Comparison of ENCODE assay signal across 8 cellular contexts in genomic region chr5:102223542-102224444, GRCh38.
A peak's percentile ranks its signal among the peaks of the same experiment; 100 is the strongest.
DNase-seq lines count a peak whose midpoint lies in the region; ATAC-seq and TF ChIP-seq lines count a peak whose summit lies in the region.

No MANE protein-coding gene starts in this region.

- H3K4me1 ChIP-seq in uterus: no peaks in the 10 kb centered on the region

- intact Hi-C loops in uterus (cut with DNase I; ENCODE audit: low total_unique reads): no loop called here

- H3K9me3 Mint-ChIP-seq in brain: peaks cover 9 to 22% (median 17%) of the 10 kb centered on the region in 5 experiments

- ATAC-seq in GM21619 (IDR thresholded peaks at IDR 0.05; ENCODE audit: unreplicated experiment): peak; percentile 71

- peak; percentile 66 to 82 for TF ChIP-seq CTCF in brain (conservative IDR thresholded peaks at IDR 0.05)
- TF ChIP-seq CTCF in uterus (IDR thresholded peaks at IDR 0.05): no peak

- no peak overlapping the region for H3K27ac Mint-ChIP-seq in brain

- no peak overlapping the region for H3K27ac ChIP-seq in uterus

- H3K36me3 Mint-ChIP-seq in brain: no peaks in the 10 kb centered on the region

- H3K9me3 ChIP-seq in uterus: no peaks in the 10 kb centered on the region

- H3K36me3 ChIP-seq in uterus: no peaks in the 10 kb centered on the region

- no peaks in the 10 kb centered on the region for H3K27me3 ChIP-seq in uterus

- H3K27me3 Mint-ChIP-seq in brain: peaks cover 4% of the 10 kb centered on the region

- no peak for TF ChIP-seq POLR2A in uterus (IDR thresholded peaks at IDR 0.05)

- H3K4me3 ChIP-seq in uterus: no peak overlapping the region

- H3K4me3 Mint-ChIP-seq in brain: no peak overlapping the region

- DNase-seq in GM04504 (ENCODE audit: low read depth) (peak; percentile 2), NCI-H146 treated with DMSO at 0.1 percent for 48 hours (lab: John Stamatoyannopoulos, UW; ENCODE audit: unreplicated experiment) (peak; percentile 30), myocyte (ENCODE audit: low read depth) (peak; percentile 29), uterus (no peak), retina (no peak)
- DNase-seq in stimulated activated CD4-positive, alpha-beta T cell treated with anti-CD3 and anti-CD28 coated beads, Interleukin-4, amount 100 ng/mL, for 1 hour: no peak

- H3K4me1 Mint-ChIP-seq in brain: no peaks in the 10 kb centered on the region

Comparison
In these comparisons a context has a peak if more than half of its experiments do, and no peak if none do; other contexts are left out.
1. DNase-seq: peak in GM04504 (single experiment), NCI-H146 treated with DMSO at 0.1 percent for 48 hours (single experiment) and myocyte (single experiment); none in stimulated activated CD4-positive, alpha-beta T cell treated with anti-CD3 and anti-CD28 coated beads, Interleukin-4, amount 100 ng/mL, for 1 hour (single experiment), uterus (0 of 2) and retina (single experiment).
2. CTCF ChIP-seq: peak in brain (2 of 2); none in uterus (0 of 4).